Comparison of ENCODE assay signal across 1 cellular context in the genomic region with DNA sequence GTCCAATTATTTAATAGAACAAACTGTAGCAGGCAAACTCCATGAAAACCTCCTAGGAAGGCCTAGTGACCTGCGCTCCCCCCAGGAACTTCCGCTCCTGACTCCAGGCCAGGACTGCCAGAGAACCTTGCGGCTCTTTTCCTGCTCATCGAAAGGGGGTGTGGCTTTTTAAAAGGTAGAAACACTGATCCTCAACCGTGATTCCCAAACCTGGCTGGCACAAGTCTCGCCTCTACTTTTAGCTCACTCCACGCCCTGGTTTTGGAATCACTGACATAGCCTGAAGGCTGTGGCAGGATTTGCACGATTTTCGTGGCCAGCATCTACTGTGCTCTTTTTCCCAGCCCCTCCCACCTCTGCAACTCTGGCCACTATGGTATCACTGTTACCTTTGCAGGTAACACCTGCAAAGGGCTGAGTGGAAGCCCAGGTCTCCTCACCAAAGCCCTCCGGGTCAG.
A peak's percentile ranks its signal among the peaks of the same experiment; 100 is the strongest.
TF ChIP-seq lines count a peak whose summit lies in the region.

No MANE protein-coding gene starts in this region.

TF ChIP-seq in H1, 55 proteins besides CTCF, POLR2A, EP300 and RAD21:
- TF ChIP-seq, protein P1, sequence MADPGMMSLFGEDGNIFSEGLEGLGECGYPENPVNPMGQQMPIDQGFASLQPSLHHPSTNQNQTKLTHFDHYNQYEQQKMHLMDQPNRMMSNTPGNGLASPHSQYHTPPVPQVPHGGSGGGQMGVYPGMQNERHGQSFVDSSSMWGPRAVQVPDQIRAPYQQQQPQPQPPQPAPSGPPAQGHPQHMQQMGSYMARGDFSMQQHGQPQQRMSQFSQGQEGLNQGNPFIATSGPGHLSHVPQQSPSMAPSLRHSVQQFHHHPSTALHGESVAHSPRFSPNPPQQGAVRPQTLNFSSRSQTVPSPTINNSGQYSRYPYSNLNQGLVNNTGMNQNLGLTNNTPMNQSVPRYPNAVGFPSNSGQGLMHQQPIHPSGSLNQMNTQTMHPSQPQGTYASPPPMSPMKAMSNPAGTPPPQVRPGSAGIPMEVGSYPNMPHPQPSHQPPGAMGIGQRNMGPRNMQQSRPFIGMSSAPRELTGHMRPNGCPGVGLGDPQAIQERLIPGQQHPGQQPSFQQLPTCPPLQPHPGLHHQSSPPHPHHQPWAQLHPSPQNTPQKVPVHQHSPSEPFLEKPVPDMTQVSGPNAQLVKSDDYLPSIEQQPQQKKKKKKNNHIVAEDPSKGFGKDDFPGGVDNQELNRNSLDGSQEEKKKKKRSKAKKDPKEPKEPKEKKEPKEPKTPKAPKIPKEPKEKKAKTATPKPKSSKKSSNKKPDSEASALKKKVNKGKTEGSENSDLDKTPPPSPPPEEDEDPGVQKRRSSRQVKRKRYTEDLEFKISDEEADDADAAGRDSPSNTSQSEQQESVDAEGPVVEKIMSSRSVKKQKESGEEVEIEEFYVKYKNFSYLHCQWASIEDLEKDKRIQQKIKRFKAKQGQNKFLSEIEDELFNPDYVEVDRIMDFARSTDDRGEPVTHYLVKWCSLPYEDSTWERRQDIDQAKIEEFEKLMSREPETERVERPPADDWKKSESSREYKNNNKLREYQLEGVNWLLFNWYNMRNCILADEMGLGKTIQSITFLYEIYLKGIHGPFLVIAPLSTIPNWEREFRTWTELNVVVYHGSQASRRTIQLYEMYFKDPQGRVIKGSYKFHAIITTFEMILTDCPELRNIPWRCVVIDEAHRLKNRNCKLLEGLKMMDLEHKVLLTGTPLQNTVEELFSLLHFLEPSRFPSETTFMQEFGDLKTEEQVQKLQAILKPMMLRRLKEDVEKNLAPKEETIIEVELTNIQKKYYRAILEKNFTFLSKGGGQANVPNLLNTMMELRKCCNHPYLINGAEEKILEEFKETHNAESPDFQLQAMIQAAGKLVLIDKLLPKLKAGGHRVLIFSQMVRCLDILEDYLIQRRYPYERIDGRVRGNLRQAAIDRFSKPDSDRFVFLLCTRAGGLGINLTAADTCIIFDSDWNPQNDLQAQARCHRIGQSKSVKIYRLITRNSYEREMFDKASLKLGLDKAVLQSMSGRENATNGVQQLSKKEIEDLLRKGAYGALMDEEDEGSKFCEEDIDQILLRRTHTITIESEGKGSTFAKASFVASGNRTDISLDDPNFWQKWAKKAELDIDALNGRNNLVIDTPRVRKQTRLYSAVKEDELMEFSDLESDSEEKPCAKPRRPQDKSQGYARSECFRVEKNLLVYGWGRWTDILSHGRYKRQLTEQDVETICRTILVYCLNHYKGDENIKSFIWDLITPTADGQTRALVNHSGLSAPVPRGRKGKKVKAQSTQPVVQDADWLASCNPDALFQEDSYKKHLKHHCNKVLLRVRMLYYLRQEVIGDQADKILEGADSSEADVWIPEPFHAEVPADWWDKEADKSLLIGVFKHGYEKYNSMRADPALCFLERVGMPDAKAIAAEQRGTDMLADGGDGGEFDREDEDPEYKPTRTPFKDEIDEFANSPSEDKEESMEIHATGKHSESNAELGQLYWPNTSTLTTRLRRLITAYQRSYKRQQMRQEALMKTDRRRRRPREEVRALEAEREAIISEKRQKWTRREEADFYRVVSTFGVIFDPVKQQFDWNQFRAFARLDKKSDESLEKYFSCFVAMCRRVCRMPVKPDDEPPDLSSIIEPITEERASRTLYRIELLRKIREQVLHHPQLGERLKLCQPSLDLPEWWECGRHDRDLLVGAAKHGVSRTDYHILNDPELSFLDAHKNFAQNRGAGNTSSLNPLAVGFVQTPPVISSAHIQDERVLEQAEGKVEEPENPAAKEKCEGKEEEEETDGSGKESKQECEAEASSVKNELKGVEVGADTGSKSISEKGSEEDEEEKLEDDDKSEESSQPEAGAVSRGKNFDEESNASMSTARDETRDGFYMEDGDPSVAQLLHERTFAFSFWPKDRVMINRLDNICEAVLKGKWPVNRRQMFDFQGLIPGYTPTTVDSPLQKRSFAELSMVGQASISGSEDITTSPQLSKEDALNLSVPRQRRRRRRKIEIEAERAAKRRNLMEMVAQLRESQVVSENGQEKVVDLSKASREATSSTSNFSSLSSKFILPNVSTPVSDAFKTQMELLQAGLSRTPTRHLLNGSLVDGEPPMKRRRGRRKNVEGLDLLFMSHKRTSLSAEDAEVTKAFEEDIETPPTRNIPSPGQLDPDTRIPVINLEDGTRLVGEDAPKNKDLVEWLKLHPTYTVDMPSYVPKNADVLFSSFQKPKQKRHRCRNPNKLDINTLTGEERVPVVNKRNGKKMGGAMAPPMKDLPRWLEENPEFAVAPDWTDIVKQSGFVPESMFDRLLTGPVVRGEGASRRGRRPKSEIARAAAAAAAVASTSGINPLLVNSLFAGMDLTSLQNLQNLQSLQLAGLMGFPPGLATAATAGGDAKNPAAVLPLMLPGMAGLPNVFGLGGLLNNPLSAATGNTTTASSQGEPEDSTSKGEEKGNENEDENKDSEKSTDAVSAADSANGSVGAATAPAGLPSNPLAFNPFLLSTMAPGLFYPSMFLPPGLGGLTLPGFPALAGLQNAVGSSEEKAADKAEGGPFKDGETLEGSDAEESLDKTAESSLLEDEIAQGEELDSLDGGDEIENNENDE (IDR thresholded peaks at IDR 0.05; ENCODE audit: insufficient replicate concordance, low read length) = no peak
- TF ChIP-seq SP2 (IDR thresholded peaks at IDR 0.05; ENCODE audit: low read length) (no peak), TBP (IDR thresholded peaks at IDR 0.05; ENCODE audit: low read depth, low read length) (peak; percentile 51; the same call in 1 of the 2 replicates), BCL11A (IDR thresholded peaks at IDR 0.05; ENCODE audit: low read depth in 2 of 2, low read length in 2 of 2) (no peak), YY1 (IDR thresholded peaks at IDR 0.05; ENCODE audit: low read depth, low read length) (peak; percentile 60; the same call in 1 of the 2 replicates), SIX5 (IDR thresholded peaks at IDR 0.05; ENCODE audit: low read depth, low read length) (no peak), CHD1 (IDR thresholded peaks at IDR 0.05; ENCODE audit: low read depth, low read length) (no peak), BRCA1 (IDR thresholded peaks at IDR 0.05; ENCODE audit: low read depth, low read length) (no peak), FOSL1 (IDR thresholded peaks at IDR 0.05; ENCODE audit: insufficient read depth, low read depth, low read length) (no peak), NRF1 (IDR thresholded peaks at IDR 0.05; ENCODE audit: low read depth, low read length) (no peak), JUND (IDR thresholded peaks at IDR 0.05; ENCODE audit: low read length) (no peak), ASH2L (IDR thresholded peaks at IDR 0.05; ENCODE audit: low read length) (no peak), HDAC2 (IDR thresholded peaks at IDR 0.05; ENCODE audit: borderline replicate concordance in 1 of 2, low read depth in 2 of 2, low read length in 2 of 2) (no peak), GABPA (IDR thresholded peaks at IDR 0.05; ENCODE audit: borderline replicate concordance, insufficient read depth, low read length) (peak; percentile 54; the same call in 1 of the 2 replicates), RXRA (IDR thresholded peaks at IDR 0.05; ENCODE audit: insufficient read depth, low read depth, low read length) (no peak), HDAC6 (IDR thresholded peaks at IDR 0.05; ENCODE audit: low read depth, low read length) (no peak), GTF2F1 (IDR thresholded peaks at IDR 0.05; ENCODE audit: borderline replicate concordance, low read depth, low read length) (no peak), RNF2 (IDR thresholded peaks at IDR 0.05; ENCODE audit: borderline replicate concordance, low read depth, low read length, missing control alignments, poor library complexity, severe bottlenecking) (no peak), EGR1 (IDR thresholded peaks at IDR 0.05; ENCODE audit: borderline replicate concordance, low read depth, low read length) (peak; percentile 28; the same call in 1 of the 2 replicates), POLR2AphosphoS5 (IDR thresholded peaks at IDR 0.05; ENCODE audit: low read depth, low read length) (peak; percentile 59; the same call in 1 of the 2 replicates), TEAD4 (IDR thresholded peaks at IDR 0.05; ENCODE audit: low read depth, low read length) (no peak), KDM1A (IDR thresholded peaks at IDR 0.05; ENCODE audit: borderline replicate concordance, low read length) (no peak), POU5F1 (IDR thresholded peaks at IDR 0.05; ENCODE audit: low read depth, low read length) (no peak), TCF12 (IDR thresholded peaks at IDR 0.05; ENCODE audit: low read depth, low read length) (no peak), CTBP2 (IDR thresholded peaks at IDR 0.05; ENCODE audit: borderline replicate concordance, insufficient read depth, insufficient read length, low read length) (no peak), RBBP5 (IDR thresholded peaks at IDR 0.05; ENCODE audit: borderline replicate concordance, low read depth, low read length) (no peak), TAF7 (optimal IDR thresholded peaks at IDR 0.05; ENCODE audit: borderline replicate concordance, low read depth, low read length) (no peak), SAP30 (IDR thresholded peaks at IDR 0.05; ENCODE audit: insufficient read depth, insufficient replicate concordance, low read length) (no peak), BACH1 (IDR thresholded peaks at IDR 0.05; ENCODE audit: low read length) (no peak), CHD2 (IDR thresholded peaks at IDR 0.05; ENCODE audit: low read length) (no peak), TAF1 (IDR thresholded peaks at IDR 0.05; ENCODE audit: low read depth, low read length) (peak; percentile 72; the same call in 1 of the 2 replicates), ZNF274 (IDR thresholded peaks at IDR 0.05; ENCODE audit: borderline replicate concordance, extremely low read depth, low read length) (no peak), JUN (IDR thresholded peaks at IDR 0.05; ENCODE audit: low read depth, low read length) (no peak), KDM4A (IDR thresholded peaks at IDR 0.05; ENCODE audit: low read depth, low read length, severe bottlenecking) (no peak), SP1 (IDR thresholded peaks at IDR 0.05; ENCODE audit: low read depth, low read length) (peak; percentile 97), RFX5 (IDR thresholded peaks at IDR 0.05; ENCODE audit: borderline replicate concordance, low read depth, low read length) (peak; percentile 45; the same call in 1 of the 2 replicates)
- TF ChIP-seq, protein P2, sequence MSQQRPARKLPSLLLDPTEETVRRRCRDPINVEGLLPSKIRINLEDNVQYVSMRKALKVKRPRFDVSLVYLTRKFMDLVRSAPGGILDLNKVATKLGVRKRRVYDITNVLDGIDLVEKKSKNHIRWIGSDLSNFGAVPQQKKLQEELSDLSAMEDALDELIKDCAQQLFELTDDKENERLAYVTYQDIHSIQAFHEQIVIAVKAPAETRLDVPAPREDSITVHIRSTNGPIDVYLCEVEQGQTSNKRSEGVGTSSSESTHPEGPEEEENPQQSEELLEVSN (IDR thresholded peaks at IDR 0.05) = no peak
- TF ChIP-seq, protein P3, sequence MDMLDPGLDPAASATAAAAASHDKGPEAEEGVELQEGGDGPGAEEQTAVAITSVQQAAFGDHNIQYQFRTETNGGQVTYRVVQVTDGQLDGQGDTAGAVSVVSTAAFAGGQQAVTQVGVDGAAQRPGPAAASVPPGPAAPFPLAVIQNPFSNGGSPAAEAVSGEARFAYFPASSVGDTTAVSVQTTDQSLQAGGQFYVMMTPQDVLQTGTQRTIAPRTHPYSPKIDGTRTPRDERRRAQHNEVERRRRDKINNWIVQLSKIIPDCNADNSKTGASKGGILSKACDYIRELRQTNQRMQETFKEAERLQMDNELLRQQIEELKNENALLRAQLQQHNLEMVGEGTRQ (IDR thresholded peaks at IDR 0.05; ENCODE audit: low read length) = no peak
TF ChIP-seq in H1: peak in this region for 8.
